18 cellular contexts compared by ENCODE assay signal in the genomic region with DNA sequence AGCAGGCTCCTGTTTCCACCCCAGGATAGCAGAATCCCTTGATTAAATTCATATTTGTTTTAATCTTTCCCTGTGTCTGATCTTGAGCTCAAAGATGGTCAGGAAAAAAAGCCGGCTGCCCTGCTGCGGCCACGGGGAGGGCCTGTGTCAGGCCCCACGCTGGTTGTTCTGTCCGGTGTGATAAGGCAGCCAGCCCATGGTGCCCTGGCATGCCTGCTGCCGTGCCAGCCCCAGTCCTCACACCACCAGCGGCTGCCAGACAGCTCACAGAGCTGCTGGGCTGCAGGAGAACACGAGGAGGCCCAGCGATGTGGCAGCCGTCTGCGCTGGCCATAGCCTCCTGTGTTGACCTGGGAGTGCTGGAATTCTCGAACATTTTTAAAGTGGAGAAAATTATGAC. TPM values are rescaled to one million over a fixed set of nuclear protein-coding genes. Genes with fewer than 3 reads are reported as not detected.
DNase-seq lines count a peak whose midpoint lies in the region; ATAC-seq and TF ChIP-seq lines count a peak whose summit lies in the region.
"Had no signal": no experiment of that assay in that cellular context is flagged by ENCODE, and none has a peak within 500 bp of the region (broad histone marks: within the 10 kb centered on the region; RNA-seq: fewer than 3 reads in every experiment).

No MANE protein-coding gene starts in this region.

- H3K27ac Mint-ChIP-seq in osteocyte (ENCODE audit: unreplicated experiment): no peak overlapping the region

- H3K9me3 ChIP-seq in right atrium auricular region (no peaks in the 10 kb centered on the region), WERI-Rb-1 (ENCODE audit: severe bottlenecking) (no peaks in the 10 kb centered on the region)
- H3K9me3 ChIP-seq: Peyer's patch had no signal

- H3K27me3 ChIP-seq in right atrium auricular region (no peaks in the 10 kb centered on the region), WERI-Rb-1 (ENCODE audit: insufficient read depth, low read depth, severe bottlenecking) (no peaks in the 10 kb centered on the region)
- H3K27me3 ChIP-seq: Peyer's patch had no signal

- peak; percentile 84 for ATAC-seq in Right ventricle myocardium inferior
- ATAC-seq in HG03139 (IDR thresholded peaks at IDR 0.05; ENCODE audit: unreplicated experiment): no peak
- ATAC-seq: HCT116 had no signal

- TF ChIP-seq CTCF in right atrium auricular region (IDR thresholded peaks at IDR 0.05): no peak
- TF ChIP-seq CTCF in osteocyte (IDR thresholded peaks at IDR 0.05): no peak
- TF ChIP-seq CTCF in WERI-Rb-1 (IDR thresholded peaks at IDR 0.05; ENCODE audit: low read depth, low read length): no peak

- DNase-seq in Right ventricle myocardium inferior (ENCODE audit: missing footprints) (no peak), cardiac septum (ENCODE audit: low spot score) (no peak), right atrium auricular region (ENCODE audit: low spot score) (peak; percentile 16), osteocyte (ENCODE audit: extremely low spot score, unreplicated experiment) (peak; percentile 78), WERI-Rb-1 (no peak), glomerular visceral epithelial cell (ENCODE audit: extremely low spot score) (no peak)
- DNase-seq in activated CD4-positive, CD25-positive, alpha-beta regulatory T cell treated with anti-CD3 and anti-CD28 coated beads, Interleukin-2, amount 50 U/mL, for 72 hours: no peak
- DNase-seq: 8988T, GF-D8, NCI-H1105, NCI-H2029 treated with DMSO at 0.1 percent for 48 hours, NCI-H2171 treated with DMSO at 0.1 percent for 48 hours, NCI-H524 treated with DMSO at 0.1 percent for 48 hours, Peyer's patch had no signal

- no peaks in the 10 kb centered on the region for H3K4me1 ChIP-seq in right atrium auricular region
- H3K4me1 ChIP-seq: Peyer's patch had no signal

- intact Hi-C loops in Right ventricle myocardium inferior (cut with DNase I) (no loop called here), cardiac septum (cut with DNase I) (no loop called here)

- H3K4me3 Mint-ChIP-seq in osteocyte (ENCODE audit: unreplicated experiment): no peak overlapping the region
- H3K4me3 Mint-ChIP-seq: CD14-positive monocyte, IgD-negative memory B cell had no signal

- peaks cover 6% of the 10 kb centered on the region for H3K27me3 Mint-ChIP-seq in osteocyte (ENCODE audit: unreplicated experiment)

- H3K4me1 Mint-ChIP-seq in osteocyte (ENCODE audit: unreplicated experiment): no peaks in the 10 kb centered on the region
- H3K4me1 Mint-ChIP-seq: IgD-negative memory B cell had no signal

- H3K36me3 Mint-ChIP-seq in osteocyte (ENCODE audit: unreplicated experiment): no peaks in the 10 kb centered on the region
- H3K36me3 Mint-ChIP-seq: CD14-positive monocyte, IgD-negative memory B cell had no signal

- no peak overlapping the region for H3K4me3 ChIP-seq in right atrium auricular region
- no peak overlapping the region for H3K4me3 ChIP-seq in WERI-Rb-1 (ENCODE audit: low read depth, low read length)
- H3K4me3 ChIP-seq: Peyer's patch had no signal

- H3K36me3 ChIP-seq in right atrium auricular region: no peaks in the 10 kb centered on the region
- H3K36me3 ChIP-seq in WERI-Rb-1: no peaks in the 10 kb centered on the region
- H3K36me3 ChIP-seq: Peyer's patch had no signal

- H3K9me3 Mint-ChIP-seq in osteocyte (ENCODE audit: unreplicated experiment): no peaks in the 10 kb centered on the region
- H3K9me3 Mint-ChIP-seq: IgD-negative memory B cell had no signal

- H3K27ac ChIP-seq in right atrium auricular region (no peak overlapping the region), WERI-Rb-1 (no peak overlapping the region)
- H3K27ac ChIP-seq: Peyer's patch had no signal

RNA-seq across cellular contexts. Expression of a gene that starts 34.7 kb away (rescaled TPM):
- 46.6 TPM for total RNA-seq in Right ventricle myocardium inferior
- 53.4 TPM for total RNA-seq in cardiac septum
- 10 to 100 TPM; 28.0 to 28.9 TPM for total RNA-seq in right atrium auricular region
- 58.4 and 72.3 TPM in 2 replicates for total RNA-seq in osteocyte

Comparison
In these comparisons a context has a peak if more than half of its experiments do, and no peak if none do; other contexts are left out.
1. DNase-seq: peak in right atrium auricular region (single experiment) and osteocyte (single experiment); none in Right ventricle myocardium inferior (single experiment), cardiac septum (single experiment), activated CD4-positive, CD25-positive, alpha-beta regulatory T cell treated with anti-CD3 and anti-CD28 coated beads, Interleukin-2, amount 50 U/mL, for 72 hours (single experiment), WERI-Rb-1 (single experiment) and glomerular visceral epithelial cell (single experiment).